Comparison of ENCODE assay signal across 17 cellular contexts in genomic region chr10:130189466-130190064, GRCh38. TPM values are rescaled to one million over a fixed set of nuclear protein-coding genes. Genes with fewer than 3 reads are reported as not detected.
DNase-seq lines count a peak whose midpoint lies in the region; ATAC-seq and TF ChIP-seq lines count a peak whose summit lies in the region.
"Had no signal": no experiment of that assay in that cellular context is flagged by ENCODE, and none has a peak within 500 bp of the region (broad histone marks: within the 10 kb centered on the region; RNA-seq: fewer than 3 reads in every experiment).

No MANE protein-coding gene starts in this region.

- no peak overlapping the region for H3K27ac Mint-ChIP-seq in MCF 10A (ENCODE audit: low read depth, unreplicated experiment)
- H3K27ac Mint-ChIP-seq in stimulated activated effector memory CD8-positive, alpha-beta T cell treated with anti-CD3 and anti-CD28 coated beads, Interleukin-12 subunit alpha, Interleukin-12 subunit beta, amount 100 ng/mL, for 72 hours, result no peak overlapping the region
- H3K27ac Mint-ChIP-seq: activated CD4-positive, alpha-beta memory T cell treated with anti-CD3 and anti-CD28 coated beads for 36 hours; activated T-cell treated with anti-CD3 and anti-CD28 coated beads, Interleukin-2, amount 50 U/mL, for 24 hours; CD14-positive monocyte; neural progenitor cell; type B pancreatic cell had no signal

- DNase-seq in MCF 10A (ENCODE audit: unreplicated experiment) (no peak), breast epithelium (ENCODE audit: low spot score in 2 of 2) (no peak), IMR-90 (no peak), ecto neural progenitor cell (ENCODE audit: low spot score) (peak; percentile 56), NCI-H128 (lab: John Stamatoyannopoulos, UW; ENCODE audit: unreplicated experiment) (no peak), cerebellum (ENCODE audit: low spot score) (no peak), DMS114 treated with DMSO at 0.1 percent for 48 hours (lab: John Stamatoyannopoulos, UW; ENCODE audit: unreplicated experiment) (no peak)
- DNase-seq in stimulated activated effector memory CD8-positive, alpha-beta T cell treated with anti-CD3 and anti-CD28 coated beads, Interleukin-12 subunit alpha, Interleukin-12 subunit beta, amount 100 ng/mL, for 72 hours (ENCODE audit: low spot score in 2 of 2), result no peak
- DNase-seq: DND-41 had no signal

- H2BK120ac ChIP-seq in IMR-90 (ENCODE audit: low read depth, low read length), result no peak overlapping the region

- no peaks in the 10 kb centered on the region for H3K9me3 ChIP-seq in breast epithelium
- no peaks in the 10 kb centered on the region for H3K9me3 ChIP-seq in IMR-90 (ENCODE audit: control insufficient read depth, insufficient read depth, low read length)
- H3K9me3 ChIP-seq: Peyer's patch, stomach had no signal

- H3K27me3 Mint-ChIP-seq in MCF 10A (ENCODE audit: insufficient read depth, unreplicated experiment), result no peaks in the 10 kb centered on the region
- H3K27me3 Mint-ChIP-seq: type B pancreatic cell had no signal

- H3K36me3 Mint-ChIP-seq in MCF 10A (ENCODE audit: insufficient read depth, unreplicated experiment), result peaks cover 42% of the 10 kb centered on the region
- H3K36me3 Mint-ChIP-seq in stimulated activated effector memory CD8-positive, alpha-beta T cell treated with anti-CD3 and anti-CD28 coated beads, Interleukin-12 subunit alpha, Interleukin-12 subunit beta, amount 100 ng/mL, for 72 hours, result peaks cover 28% of the 10 kb centered on the region

- H3K18ac ChIP-seq in IMR-90 (ENCODE audit: low read depth, low read length), result no peak overlapping the region

- peak overlapping the region; percentile 10 for H3K4me3 Mint-ChIP-seq in MCF 10A (ENCODE audit: unreplicated experiment)
- H3K4me3 Mint-ChIP-seq in stimulated activated effector memory CD8-positive, alpha-beta T cell treated with anti-CD3 and anti-CD28 coated beads, Interleukin-12 subunit alpha, Interleukin-12 subunit beta, amount 100 ng/mL, for 72 hours, result peak overlapping the region; percentile 6
- H3K4me3 Mint-ChIP-seq: activated CD4-positive, alpha-beta memory T cell treated with anti-CD3 and anti-CD28 coated beads for 36 hours; activated T-cell treated with anti-CD3 and anti-CD28 coated beads, Interleukin-2, amount 50 U/mL, for 24 hours; neural progenitor cell; type B pancreatic cell had no signal

- peak overlapping the region; percentile 58 for H2AK9ac ChIP-seq in IMR-90 (replicated peaks; ENCODE audit: low read depth, low read length, poor library complexity)

- no peaks in the 10 kb centered on the region for H3K27me3 ChIP-seq in breast epithelium
- no peaks in the 10 kb centered on the region for H3K27me3 ChIP-seq in IMR-90 (ENCODE audit: control insufficient read depth, insufficient read depth, low read length)
- H3K27me3 ChIP-seq: foreskin keratinocyte, neural progenitor cell, Peyer's patch had no signal

- H3K79me1 ChIP-seq in IMR-90 (ENCODE audit: low read depth in 1 of 2, low read length in 2 of 2), result peaks cover 0 to 2% of the 10 kb centered on the region in 2 experiments; a peak in 1 of 4 replicates

- CTCF ChIA-PET in MCF 10A (lab: Yijun Ruan, JAX) (interaction anchor here (0.5 to 0.8 kb wide), 10 partner anchors 9 to 497 kb away, joined by 3 to 4 read pairs (median 3); no protein-coding TSS in a partner anchor), IMR-90 (lab: Yijun Ruan, JAX) (interaction anchor here (1.3 kb wide), 1 partner anchor 1685 kb away, joined by 4 read pairs; no protein-coding TSS in a partner anchor)

- no peak overlapping the region for H4K91ac ChIP-seq in IMR-90 (ENCODE audit: insufficient read depth, low read depth, low read length)

- no peak overlapping the region for H2BK20ac ChIP-seq in IMR-90 (ENCODE audit: low read depth, low read length)

- BruUV-seq in MCF 10A (replicated peaks; lab: Mats Ljungman, UMichigan), result no TSS peak
- no TSS peak for BruUV-seq in IMR-90 (replicated peaks; lab: Mats Ljungman, UMichigan)

- POLR2A ChIA-PET in MCF 10A (lab: Yijun Ruan, JAX) (no interaction called here), IMR-90 (lab: Charles Lee; ENCODE audit: unreplicated experiment) (no interaction called here)

- H3K4me1 Mint-ChIP-seq in MCF 10A (ENCODE audit: insufficient read depth, unreplicated experiment), result peaks cover 6% of the 10 kb centered on the region
- H3K4me1 Mint-ChIP-seq in stimulated activated effector memory CD8-positive, alpha-beta T cell treated with anti-CD3 and anti-CD28 coated beads, Interleukin-12 subunit alpha, Interleukin-12 subunit beta, amount 100 ng/mL, for 72 hours, result peaks cover 5% of the 10 kb centered on the region

- H3K4me1 ChIP-seq in breast epithelium, result no peaks in the 10 kb centered on the region
- 0 out of 2 replicates have a peak, but pooled peaks cover 1% of the 10 kb centered on the region for H3K4me1 ChIP-seq in IMR-90 (ENCODE audit: control insufficient read depth, insufficient read depth, low read length)
- H3K4me1 ChIP-seq: foreskin keratinocyte had no signal

- no peak overlapping the region for H3K23ac ChIP-seq in IMR-90 (ENCODE audit: low read depth, low read length)

- H3K14ac ChIP-seq in IMR-90 (replicated peaks; ENCODE audit: low read depth, low read length), result no peak overlapping the region

- H2BK5ac ChIP-seq in IMR-90 (ENCODE audit: low read depth, low read length, poor library complexity, severe bottlenecking), result no peak overlapping the region

- H3K56ac ChIP-seq in IMR-90 (ENCODE audit: extremely low read depth, insufficient read depth, low read length), result no peak overlapping the region

- no peak overlapping the region for H2AFZ ChIP-seq in IMR-90 (replicated peaks; ENCODE audit: low read length, poor library complexity)

- in situ Hi-C loops in IMR-90 (cut with MboI; ENCODE audit: low sequenced_read_pairs), result loop anchor here (5.0 to 25.0 kb wide), 2 partner anchors 1688 to 1823 kb away; no protein-coding TSS in a partner anchor

- H4K8ac ChIP-seq in IMR-90 (ENCODE audit: low read depth in 2 of 2, low read length in 2 of 2), result no peak overlapping the region

- no peaks in the 10 kb centered on the region for H3K9me3 Mint-ChIP-seq in MCF 10A (ENCODE audit: unreplicated experiment)
- no peaks in the 10 kb centered on the region for H3K9me3 Mint-ChIP-seq in stimulated activated effector memory CD8-positive, alpha-beta T cell treated with anti-CD3 and anti-CD28 coated beads, Interleukin-12 subunit alpha, Interleukin-12 subunit beta, amount 100 ng/mL, for 72 hours
- H3K9me3 Mint-ChIP-seq: activated CD4-positive, alpha-beta memory T cell treated with anti-CD3 and anti-CD28 coated beads for 36 hours; activated T-cell treated with anti-CD3 and anti-CD28 coated beads, Interleukin-2, amount 50 U/mL, for 24 hours; neural progenitor cell; type B pancreatic cell had no signal

- no peak for TF ChIP-seq CTCF in MCF 10A (IDR thresholded peaks at IDR 0.05; ENCODE audit: unreplicated experiment)
- no peak for TF ChIP-seq CTCF in breast epithelium (IDR thresholded peaks at IDR 0.05)
- TF ChIP-seq CTCF in IMR-90 (conservative IDR thresholded peaks at IDR 0.05; ENCODE audit: low read depth, low read length), result no peak

- H3K36me3 ChIP-seq in breast epithelium (no peaks in the 10 kb centered on the region), IMR-90 (ENCODE audit: control insufficient read depth, insufficient read depth, low read length) (peaks cover 11% of the 10 kb centered on the region)
- H3K36me3 ChIP-seq: neural progenitor cell had no signal

- H3K4me2 ChIP-seq in IMR-90 (ENCODE audit: low read depth, low read length), result peak overlapping the region; percentile 27; the same call in 1 of the 2 replicates

- H3K27ac ChIP-seq in breast epithelium (no peak overlapping the region), IMR-90 (ENCODE audit: insufficient read depth, low read length) (no peak overlapping the region)
- H3K27ac ChIP-seq: foreskin keratinocyte, neural progenitor cell, Peyer's patch had no signal

- dilution Hi-C loops in IMR-90 (cut with HindIII; ENCODE audit: low sequenced_read_pairs, unreplicated experiment), result no loop called here

- H2AK5ac ChIP-seq in IMR-90 (ENCODE audit: low read depth, low read length), result no peak overlapping the region; the same call in 1 of the 2 replicates

- WGBS in IMR-90 (ENCODE audit: extremely low coverage in 2 of 2, insufficient read length in 1 of 2), 2 experiments, result 76% methylated on average over 9 of the region's 30 CpGs; no CpG with 5 or more reads in 1 of the 2 experiments

- H3K4me3 ChIP-seq in breast epithelium (peak overlapping the region in 1 of 3 donors; percentile 89), IMR-90 (ENCODE audit: insufficient read depth, low read depth, low read length) (no peak overlapping the region)

- intact Hi-C loops in MCF 10A (cut with micrococcal nuclease), result loop anchor here (1.0 to 2.0 kb wide), 2 partner anchors 1597 to 1686 kb away; no protein-coding TSS in a partner anchor
- intact Hi-C loops in breast epithelium (cut with DNase I; ENCODE audit: low total_unique reads), result no loop called here
- intact Hi-C loops in IMR-90 (cut with micrococcal nuclease), result loop anchor here (1.0 kb wide), 2 partner anchors 1598 to 1686 kb away; no protein-coding TSS in a partner anchor

- H4K20me1 ChIP-seq in IMR-90 (ENCODE audit: insufficient read depth, low read length), result no peaks in the 10 kb centered on the region

- TF ChIP-seq POLR2A in breast epithelium (IDR thresholded peaks at IDR 0.05) (no peak), IMR-90 (IDR thresholded peaks at IDR 0.05; ENCODE audit: low read depth, low read length) (no peak)

- no peaks in the 10 kb centered on the region for H3K9me1 ChIP-seq in IMR-90 (ENCODE audit: insufficient read depth, low read length)

- no peak overlapping the region for H3K9ac ChIP-seq in IMR-90 (ENCODE audit: low read depth, low read length)
- H3K9ac ChIP-seq: neural progenitor cell had no signal

- no peak overlapping the region for H3K4ac ChIP-seq in IMR-90 (ENCODE audit: low read depth, low read length)

- ATAC-seq in IMR-90 (ENCODE audit: low read depth), result no peak
- peak; percentile 2 for ATAC-seq in stimulated activated effector memory CD8-positive, alpha-beta T cell treated with anti-CD3 and anti-CD28 coated beads, Interleukin-12 subunit alpha, Interleukin-12 subunit beta, amount 100 ng/mL, for 72 hours

- no peak overlapping the region for H4K5ac ChIP-seq in IMR-90 (ENCODE audit: low read depth, low read length)

- TF ChIP-seq RAD21 in IMR-90 (IDR thresholded peaks at IDR 0.05; ENCODE audit: low read length), result no peak

- H2BK15ac ChIP-seq in IMR-90 (ENCODE audit: low read depth, low read length), result no peak overlapping the region

TF ChIP-seq in IMR-90, 13 proteins besides CTCF, POLR2A, EP300 and RAD21 (continues in another document):
- no peak for TF ChIP-seq NFE2L2 (IDR thresholded peaks at IDR 0.05; ENCODE audit: low read depth, low read length)
- no peak for TF ChIP-seq RFX5 (IDR thresholded peaks at IDR 0.05; ENCODE audit: low read depth, low read length)

RNA-seq across cellular contexts. Expression of gene GLRX3, which starts 53.4 kb away (rescaled TPM):
- total RNA-seq in MCF 10A (2022), result 154 and 177 TPM in 2 replicates
- 10 to 100 TPM; 36.1 to 63.4 (median 43.5) TPM for total RNA-seq in breast epithelium
- 78.7 and 96.7 TPM in 2 replicates for total RNA-seq in IMR-90 (2012; rRNA removed)
- 81.7 and 83.1 TPM in 2 replicates for polyA plus RNA-seq in IMR-90 (2012; rRNA removed)
- polyA plus RNA-seq in IMR-90 (2012; cell fraction: cytosol; rRNA removed), result 56.2 and 112 TPM in 2 replicates
- 14.8 and 55.3 TPM in 2 replicates for polyA plus RNA-seq in IMR-90 (2012; cell fraction: nucleus; rRNA removed; ENCODE audit: low replicate concordance)
- total RNA-seq in cerebellum, result 36.2 TPM
